Comparison of ENCODE assay signal across 16 cellular contexts in the genomic region with DNA sequence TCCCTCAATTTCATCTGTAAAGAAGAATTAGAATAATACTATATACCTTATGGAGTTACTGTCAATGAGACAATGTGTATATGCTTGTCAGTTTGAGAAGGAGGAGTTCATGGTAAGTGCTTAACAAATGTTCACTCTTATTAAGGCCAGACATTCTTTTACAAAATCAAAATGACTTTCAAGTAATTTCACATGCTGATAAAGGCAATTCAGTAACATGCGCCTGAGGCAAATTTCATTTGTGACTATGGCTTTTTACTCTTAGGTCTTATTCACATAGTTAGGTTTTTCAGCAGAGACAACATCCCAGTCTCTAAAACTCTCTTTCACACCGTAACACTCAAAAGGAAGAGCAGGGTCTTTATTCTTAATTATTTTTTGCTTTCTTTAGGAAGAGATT.
DNase-seq lines count a peak whose midpoint lies in the region; ATAC-seq and TF ChIP-seq lines count a peak whose summit lies in the region.
"Had no signal": no experiment of that assay in that cellular context is flagged by ENCODE, and none has a peak within 500 bp of the region (broad histone marks: within the 10 kb centered on the region; RNA-seq: fewer than 3 reads in every experiment).

No MANE protein-coding gene starts in this region.

- H3K9me3 ChIP-seq in SK-N-MC (ENCODE audit: low read depth, low read length) (no peaks in the 10 kb centered on the region), subcutaneous abdominal adipose tissue (ENCODE audit: control insufficient read depth in 5 of 5, low read length in 5 of 5) (no peaks in the 10 kb centered on the region)
- H3K9me3 ChIP-seq: BLaER1, SJSA1 had no signal

- H3K27ac ChIP-seq in SK-N-MC: 0 out of 2 replicates have a peak overlapping the region, but pooled peaks have one; percentile 16
- H3K27ac ChIP-seq in subcutaneous abdominal adipose tissue (ENCODE audit: low read depth, low read length): peak overlapping the region; percentile 44
- H3K27ac ChIP-seq: 22Rv1, BLaER1, RWPE1, SJSA1 had no signal

- H3K9ac ChIP-seq in SK-N-MC (ENCODE audit: insufficient read length) (no peak overlapping the region), subcutaneous abdominal adipose tissue (ENCODE audit: low read length in 5 of 5) (no peak overlapping the region)
- H3K9ac ChIP-seq: BLaER1 had no signal

- TF ChIP-seq CTCF in mesothelial cell of epicardium (IDR thresholded peaks at IDR 0.05; ENCODE audit: unreplicated experiment): no peak

- peak overlapping the region; percentile 23 for H3K27ac Mint-ChIP-seq in activated T-cell treated with anti-CD3 and anti-CD28 coated beads, Interleukin-2, amount 50 U/mL, for 24 hours
- H3K27ac Mint-ChIP-seq in activated T-cell treated with anti-CD3 and anti-CD28 coated beads, Interleukin-2, amount 50 U/mL, for 72 hours: no peak overlapping the region
- peak overlapping the region; percentile 82 for H3K27ac Mint-ChIP-seq in mesothelial cell of epicardium

- no peaks in the 10 kb centered on the region for H3K27me3 ChIP-seq in subcutaneous abdominal adipose tissue (ENCODE audit: control insufficient read depth in 5 of 5, insufficient read depth in 4 of 5, low read length in 5 of 5)
- H3K27me3 ChIP-seq: BLaER1, SJSA1 had no signal

- no peak overlapping the region for H3K4me3 Mint-ChIP-seq in activated T-cell treated with anti-CD3 and anti-CD28 coated beads, Interleukin-2, amount 50 U/mL, for 24 hours
- H3K4me3 Mint-ChIP-seq in activated T-cell treated with anti-CD3 and anti-CD28 coated beads, Interleukin-2, amount 50 U/mL, for 72 hours: no peak overlapping the region
- no peak overlapping the region for H3K4me3 Mint-ChIP-seq in mesothelial cell of epicardium

- no peak for ATAC-seq in activated T-cell treated with anti-CD3 and anti-CD28 coated beads, Interleukin-2, amount 50 U/mL, for 72 hours (replicated peaks in 1 of 2)
- ATAC-seq in HG03095 (IDR thresholded peaks at IDR 0.05; ENCODE audit: unreplicated experiment): no peak
- no peak for ATAC-seq in HG03469 (IDR thresholded peaks at IDR 0.05; ENCODE audit: unreplicated experiment)

- no peak for DNase-seq in activated T-cell treated with anti-CD3 and anti-CD28 coated beads, Interleukin-2, amount 50 U/mL, for 24 hours
- no peak for DNase-seq in activated T-cell treated with anti-CD3 and anti-CD28 coated beads, Interleukin-2, amount 50 U/mL, for 72 hours
- peak; percentile 73 for DNase-seq in SK-N-MC (ENCODE audit: low read depth, low spot score)
- no peak for DNase-seq in mesothelial cell of epicardium (ENCODE audit: low spot score in 2 of 2, unreplicated experiment in 2 of 2)
- no peak for DNase-seq in NK-92 treated with Interleukin-12 subunit alpha and Interleukin-12 subunit beta, amount 100 ng/mL, for 24 hours (lab: John Stamatoyannopoulos, UW)
- DNase-seq: DMS 273 treated with DMSO at 0.1 percent for 48 hours, NCI-H1436, NCI-H2029 treated with DMSO at 0.1 percent for 48 hours, NCI-H510A had no signal

- H3K36me3 ChIP-seq in SK-N-MC (ENCODE audit: insufficient read depth, low read length) (no peaks in the 10 kb centered on the region), subcutaneous abdominal adipose tissue (ENCODE audit: control insufficient read depth in 5 of 5, insufficient read depth in 5 of 5, low read length in 5 of 5) (no peaks in the 10 kb centered on the region)

- H3K4me3 ChIP-seq in SK-N-MC (no peak overlapping the region), subcutaneous abdominal adipose tissue (ENCODE audit: low read depth in 1 of 5, low read length in 5 of 5) (no peak overlapping the region)
- H3K4me3 ChIP-seq: BLaER1, SJSA1 had no signal

- no peaks in the 10 kb centered on the region for H3K27me3 Mint-ChIP-seq in activated T-cell treated with anti-CD3 and anti-CD28 coated beads, Interleukin-2, amount 50 U/mL, for 24 hours
- H3K27me3 Mint-ChIP-seq in activated T-cell treated with anti-CD3 and anti-CD28 coated beads, Interleukin-2, amount 50 U/mL, for 72 hours (ENCODE audit: low read depth): no peaks in the 10 kb centered on the region
- H3K27me3 Mint-ChIP-seq in mesothelial cell of epicardium (ENCODE audit: low read depth): no peaks in the 10 kb centered on the region

- H3K9me3 Mint-ChIP-seq in activated T-cell treated with anti-CD3 and anti-CD28 coated beads, Interleukin-2, amount 50 U/mL, for 24 hours: no peaks in the 10 kb centered on the region
- H3K9me3 Mint-ChIP-seq in activated T-cell treated with anti-CD3 and anti-CD28 coated beads, Interleukin-2, amount 50 U/mL, for 72 hours: no peaks in the 10 kb centered on the region
- H3K9me3 Mint-ChIP-seq in mesothelial cell of epicardium: peaks cover 8% of the 10 kb centered on the region

- peaks cover 85% of the 10 kb centered on the region for H3K36me3 Mint-ChIP-seq in activated T-cell treated with anti-CD3 and anti-CD28 coated beads, Interleukin-2, amount 50 U/mL, for 24 hours (ENCODE audit: low read depth)
- peaks cover 7 to 25% of the 10 kb centered on the region in 2 donors for H3K36me3 Mint-ChIP-seq in activated T-cell treated with anti-CD3 and anti-CD28 coated beads, Interleukin-2, amount 50 U/mL, for 72 hours (ENCODE audit: insufficient read depth in 2 of 2)
- H3K36me3 Mint-ChIP-seq in mesothelial cell of epicardium: no peaks in the 10 kb centered on the region

- H3K4me1 ChIP-seq in subcutaneous abdominal adipose tissue (ENCODE audit: control insufficient read depth in 5 of 5, insufficient read depth in 5 of 5, low read length in 5 of 5): peaks cover 0 to 25% (median 0%) of the 10 kb centered on the region in 5 donors
- H3K4me1 ChIP-seq: SJSA1 had no signal

- H3K4me1 Mint-ChIP-seq in activated T-cell treated with anti-CD3 and anti-CD28 coated beads, Interleukin-2, amount 50 U/mL, for 24 hours (ENCODE audit: low read depth): peaks cover 47% of the 10 kb centered on the region
- peaks cover 42% of the 10 kb centered on the region for H3K4me1 Mint-ChIP-seq in activated T-cell treated with anti-CD3 and anti-CD28 coated beads, Interleukin-2, amount 50 U/mL, for 72 hours (ENCODE audit: low read depth)
- peaks cover 38% of the 10 kb centered on the region for H3K4me1 Mint-ChIP-seq in mesothelial cell of epicardium
